Comparison of ENCODE assay signal across 26 cellular contexts in the genomic region with DNA sequence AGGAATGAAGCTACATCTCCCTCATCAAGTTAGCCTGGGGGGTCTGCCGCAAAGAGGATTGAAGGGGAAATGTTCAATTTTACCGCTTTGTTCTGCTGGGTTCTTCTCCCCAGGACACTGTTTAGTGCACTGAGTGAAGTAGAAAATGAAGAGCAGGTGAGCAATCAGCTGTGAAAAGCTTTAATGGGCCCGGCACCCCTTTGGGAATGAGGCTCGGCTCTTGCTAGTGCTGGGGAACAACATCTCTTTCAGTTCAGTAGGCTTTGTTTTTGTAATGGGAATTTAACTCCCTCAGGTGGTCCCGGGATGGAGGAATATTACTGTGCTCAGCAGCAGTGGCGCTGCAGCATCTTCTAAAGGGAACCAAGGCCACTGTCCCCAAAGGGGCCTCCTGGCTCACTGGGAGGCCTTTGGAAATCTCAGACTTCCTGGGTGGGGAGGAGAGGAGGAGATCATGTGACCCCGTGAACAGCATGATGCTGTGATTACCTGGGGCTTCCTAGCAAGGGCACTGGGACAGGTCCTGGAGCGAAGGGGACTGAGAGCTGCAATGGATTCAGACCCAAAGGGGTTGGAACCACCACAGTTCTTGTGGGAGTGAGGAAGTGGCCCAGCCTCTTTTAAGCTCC.
DNase-seq lines count a peak whose midpoint lies in the region; ATAC-seq and TF ChIP-seq lines count a peak whose summit lies in the region.
"Had no signal": no experiment of that assay in that cellular context is flagged by ENCODE, and none has a peak within 500 bp of the region (broad histone marks: within the 10 kb centered on the region; RNA-seq: fewer than 3 reads in every experiment).

No MANE protein-coding gene starts in this region.

- H3K9me3 Mint-ChIP-seq in WTC11 = peaks cover 7% of the 10 kb centered on the region

- peaks cover 42% of the 10 kb centered on the region for H3K4me1 Mint-ChIP-seq in WTC11

- CTCF ChIA-PET in WTC11 (lab: Charles Lee) = interaction anchor here (0.6 to 1.6 kb wide), 7 partner anchors 13 to 226 kb away, joined by 3 to 4 read pairs (median 3); a partner anchor contains a TSS

- no peaks in the 10 kb centered on the region for H3K27me3 ChIP-seq in neural cell (ENCODE audit: insufficient read depth, low read depth, low read length)
- H3K27me3 ChIP-seq: MG63, right lobe of liver, upper lobe of right lung had no signal

- peak overlapping the region; percentile 22 for H3K27ac Mint-ChIP-seq in WTC11
- H3K27ac Mint-ChIP-seq: activated B cell treated with CpG ODN at 0.5 μM for 24 hours; activated naive CD8-positive, alpha-beta T cell treated with anti-CD3 and anti-CD28 coated beads, Interleukin-2, amount 50 U/mL, for 24 hours; natural killer cell treated with Interleukin-12 subunit alpha and Interleukin-12 subunit beta and Interleukin-15 and Interleukin-18, amount 100 ng/mL, for 72 hours had no signal

- no peak for TF ChIP-seq RAD21 in neural cell (conservative IDR thresholded peaks at IDR 0.05)

- H3K79me2 ChIP-seq in neural cell (replicated peaks; ENCODE audit: insufficient read depth, low read length) = no peaks in the 10 kb centered on the region
- H3K79me2 ChIP-seq: parathyroid adenoma had no signal

- H3K4me2 ChIP-seq in neural cell (ENCODE audit: low read length) = peak overlapping the region; percentile 4

- no peaks in the 10 kb centered on the region for H3K36me3 ChIP-seq in neural cell (ENCODE audit: insufficient read depth, low read length)
- H3K36me3 ChIP-seq: esophagus muscularis mucosa, MG63, right lobe of liver, upper lobe of right lung had no signal

- H2AFZ ChIP-seq in neural cell (ENCODE audit: low read depth, low read length) = no peak overlapping the region
- H2AFZ ChIP-seq: parathyroid adenoma had no signal

- H3K4me3 Mint-ChIP-seq in WTC11 = peak overlapping the region; percentile 2
- H3K4me3 Mint-ChIP-seq: activated B cell treated with CpG ODN at 0.5 μM for 24 hours; activated naive CD8-positive, alpha-beta T cell treated with anti-CD3 and anti-CD28 coated beads, Interleukin-2, amount 50 U/mL, for 24 hours; natural killer cell treated with Interleukin-12 subunit alpha and Interleukin-12 subunit beta and Interleukin-15 and Interleukin-18, amount 100 ng/mL, for 72 hours had no signal

- peaks cover 20% of the 10 kb centered on the region for H3K27me3 Mint-ChIP-seq in WTC11 (ENCODE audit: low read depth)
- H3K27me3 Mint-ChIP-seq: activated B cell treated with CpG ODN at 0.5 μM for 24 hours, brain had no signal

- H3K9ac ChIP-seq in neural cell (ENCODE audit: low read length) = peak overlapping the region; percentile 21
- H3K9ac ChIP-seq: parathyroid adenoma had no signal

- H3K9me2 ChIP-seq in neural cell (ENCODE audit: insufficient read depth, low read length) = no peaks in the 10 kb centered on the region

- no peaks in the 10 kb centered on the region for H3F3A ChIP-seq in neural cell (ENCODE audit: insufficient read depth, low read length, poor library complexity, severe bottlenecking)

- no peaks in the 10 kb centered on the region for H4K20me1 ChIP-seq in neural cell (ENCODE audit: insufficient read depth)

- peak overlapping the region; percentile 49 for H3K27ac ChIP-seq in neural cell (ENCODE audit: low read length)
- H3K27ac ChIP-seq: esophagus muscularis mucosa, parathyroid adenoma, right lobe of liver, upper lobe of right lung had no signal

- H3K36me3 Mint-ChIP-seq in WTC11 = peaks cover 6% of the 10 kb centered on the region
- H3K36me3 Mint-ChIP-seq: brain had no signal

- POLR2A ChIA-PET in WTC11 (lab: Charles Lee) = no interaction called here

- peak; percentile 79 for ATAC-seq in WTC11
- ATAC-seq in HG03025 (IDR thresholded peaks at IDR 0.05; ENCODE audit: low FRiP score, unreplicated experiment) = no peak
- ATAC-seq: activated naive CD8-positive, alpha-beta T cell treated with anti-CD3 and anti-CD28 coated beads, Interleukin-2, amount 50 U/mL, for 24 hours; natural killer cell treated with Interleukin-12 subunit alpha and Interleukin-12 subunit beta and Interleukin-15 and Interleukin-18, amount 100 ng/mL, for 72 hours; right lobe of liver; upper lobe of right lung had no signal

- TF ChIP-seq CTCF in WTC11 (IDR thresholded peaks at IDR 0.05) (no peak), neural cell (IDR thresholded peaks at IDR 0.05; ENCODE audit: poor library complexity, severe bottlenecking) (no peak)

- peak overlapping the region; percentile 29 for H3K4me3 ChIP-seq in neural cell (ENCODE audit: low read length)
- H3K4me3 ChIP-seq: esophagus muscularis mucosa, MG63, right lobe of liver, upper lobe of right lung had no signal

- no peaks in the 10 kb centered on the region for H3K9me3 ChIP-seq in neural cell (ENCODE audit: low read length)
- H3K9me3 ChIP-seq: MG63, right lobe of liver, upper lobe of right lung had no signal

- DNase-seq in NCI-H146 (lab: John Stamatoyannopoulos, UW) = peak; percentile 6
- DNase-seq in NCI-H146 treated with DMSO at 0.1 percent for 48 hours (lab: John Stamatoyannopoulos, UW; ENCODE audit: unreplicated experiment) = no peak
- DNase-seq in NCI-H1436 (lab: John Stamatoyannopoulos, UW) = peak; percentile 74
- DNase-seq in WTC11 (ENCODE audit: low spot score) = peak; percentile 49
- DNase-seq in stimulated activated CD4-positive, alpha-beta T cell treated with anti-CD3 and anti-CD28 coated beads, Interleukin-12 subunit alpha, Interleukin-12 subunit beta, amount 100 ng/mL, for 4 hours = no peak
- DNase-seq in amygdala (lab: John Stamatoyannopoulos, UW) = no peak
- DNase-seq: 8988T; activated B cell treated with CpG ODN at 0.5 μM for 24 hours; activated CD4-positive, alpha-beta T cell treated with anti-CD3 and anti-CD28 coated beads, Interleukin-2, amount 50 U/mL, for 48 hours; activated effector memory CD4-positive, alpha-beta T cell treated with Interleukin-2 at 50 U/mL for 16 hours; activated naive CD8-positive, alpha-beta T cell treated with anti-CD3 and anti-CD28 coated beads, Interleukin-2, amount 50 U/mL, for 24 hours; effector CD8-positive, alpha-beta T cell; MG63; NCI-H1694; NCI-H526; right lobe of liver; stimulated activated CD4-positive, alpha-beta T cell treated with anti-CD3 and anti-CD28 coated beads, Interleukin-15, amount 100 ng/mL, for 24 hours; stimulated activated CD8-positive, alpha-beta memory T cell treated with anti-CD3 and anti-CD28 coated beads, Interleukin-4, amount 100 ng/mL, for 48 hours; T1000; upper lobe of right lung had no signal

- no peak for TF ChIP-seq EP300 in neural cell (conservative IDR thresholded peaks at IDR 0.05; ENCODE audit: poor library complexity, severe bottlenecking)

TF ChIP-seq in WTC11, 78 proteins besides CTCF, POLR2A, EP300 and RAD21 (continues in another document):
- TF ChIP-seq, protein P1, sequence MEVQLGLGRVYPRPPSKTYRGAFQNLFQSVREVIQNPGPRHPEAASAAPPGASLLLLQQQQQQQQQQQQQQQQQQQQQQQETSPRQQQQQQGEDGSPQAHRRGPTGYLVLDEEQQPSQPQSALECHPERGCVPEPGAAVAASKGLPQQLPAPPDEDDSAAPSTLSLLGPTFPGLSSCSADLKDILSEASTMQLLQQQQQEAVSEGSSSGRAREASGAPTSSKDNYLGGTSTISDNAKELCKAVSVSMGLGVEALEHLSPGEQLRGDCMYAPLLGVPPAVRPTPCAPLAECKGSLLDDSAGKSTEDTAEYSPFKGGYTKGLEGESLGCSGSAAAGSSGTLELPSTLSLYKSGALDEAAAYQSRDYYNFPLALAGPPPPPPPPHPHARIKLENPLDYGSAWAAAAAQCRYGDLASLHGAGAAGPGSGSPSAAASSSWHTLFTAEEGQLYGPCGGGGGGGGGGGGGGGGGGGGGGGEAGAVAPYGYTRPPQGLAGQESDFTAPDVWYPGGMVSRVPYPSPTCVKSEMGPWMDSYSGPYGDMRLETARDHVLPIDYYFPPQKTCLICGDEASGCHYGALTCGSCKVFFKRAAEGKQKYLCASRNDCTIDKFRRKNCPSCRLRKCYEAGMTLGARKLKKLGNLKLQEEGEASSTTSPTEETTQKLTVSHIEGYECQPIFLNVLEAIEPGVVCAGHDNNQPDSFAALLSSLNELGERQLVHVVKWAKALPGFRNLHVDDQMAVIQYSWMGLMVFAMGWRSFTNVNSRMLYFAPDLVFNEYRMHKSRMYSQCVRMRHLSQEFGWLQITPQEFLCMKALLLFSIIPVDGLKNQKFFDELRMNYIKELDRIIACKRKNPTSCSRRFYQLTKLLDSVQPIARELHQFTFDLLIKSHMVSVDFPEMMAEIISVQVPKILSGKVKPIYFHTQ (CRISPR knock-in tag; IDR thresholded peaks at IDR 0.05) = no peak
- 0 out of 2 replicates have a peak, but pooled peaks have one; percentile 32 for TF ChIP-seq ZNF416 (CRISPR knock-in tag; IDR thresholded peaks at IDR 0.05)
- TF ChIP-seq ZNF423 (CRISPR knock-in tag; IDR thresholded peaks at IDR 0.05) = peak; percentile 97

TF ChIP-seq in neural cell, 6 proteins besides CTCF, POLR2A, EP300 and RAD21 (continues in another document):
- TF ChIP-seq MXI1 (conservative IDR thresholded peaks at IDR 0.05; ENCODE audit: poor library complexity, severe bottlenecking) (no peak), SMC3 (conservative IDR thresholded peaks at IDR 0.05; ENCODE audit: poor library complexity) (no peak), TAF1 (IDR thresholded peaks at IDR 0.05; ENCODE audit: low read depth) (no peak)
- TF ChIP-seq, protein P2, sequence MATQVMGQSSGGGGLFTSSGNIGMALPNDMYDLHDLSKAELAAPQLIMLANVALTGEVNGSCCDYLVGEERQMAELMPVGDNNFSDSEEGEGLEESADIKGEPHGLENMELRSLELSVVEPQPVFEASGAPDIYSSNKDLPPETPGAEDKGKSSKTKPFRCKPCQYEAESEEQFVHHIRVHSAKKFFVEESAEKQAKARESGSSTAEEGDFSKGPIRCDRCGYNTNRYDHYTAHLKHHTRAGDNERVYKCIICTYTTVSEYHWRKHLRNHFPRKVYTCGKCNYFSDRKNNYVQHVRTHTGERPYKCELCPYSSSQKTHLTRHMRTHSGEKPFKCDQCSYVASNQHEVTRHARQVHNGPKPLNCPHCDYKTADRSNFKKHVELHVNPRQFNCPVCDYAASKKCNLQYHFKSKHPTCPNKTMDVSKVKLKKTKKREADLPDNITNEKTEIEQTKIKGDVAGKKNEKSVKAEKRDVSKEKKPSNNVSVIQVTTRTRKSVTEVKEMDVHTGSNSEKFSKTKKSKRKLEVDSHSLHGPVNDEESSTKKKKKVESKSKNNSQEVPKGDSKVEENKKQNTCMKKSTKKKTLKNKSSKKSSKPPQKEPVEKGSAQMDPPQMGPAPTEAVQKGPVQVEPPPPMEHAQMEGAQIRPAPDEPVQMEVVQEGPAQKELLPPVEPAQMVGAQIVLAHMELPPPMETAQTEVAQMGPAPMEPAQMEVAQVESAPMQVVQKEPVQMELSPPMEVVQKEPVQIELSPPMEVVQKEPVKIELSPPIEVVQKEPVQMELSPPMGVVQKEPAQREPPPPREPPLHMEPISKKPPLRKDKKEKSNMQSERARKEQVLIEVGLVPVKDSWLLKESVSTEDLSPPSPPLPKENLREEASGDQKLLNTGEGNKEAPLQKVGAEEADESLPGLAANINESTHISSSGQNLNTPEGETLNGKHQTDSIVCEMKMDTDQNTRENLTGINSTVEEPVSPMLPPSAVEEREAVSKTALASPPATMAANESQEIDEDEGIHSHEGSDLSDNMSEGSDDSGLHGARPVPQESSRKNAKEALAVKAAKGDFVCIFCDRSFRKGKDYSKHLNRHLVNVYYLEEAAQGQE (IDR thresholded peaks at IDR 0.05; ENCODE audit: borderline replicate concordance) = no peak

Comparison
In these comparisons a context has a peak if more than half of its experiments do, and no peak if none do; other contexts are left out.
1. DNase-seq: peak in NCI-H146 (single experiment), NCI-H1436 (single experiment) and WTC11 (single experiment); none in NCI-H146 treated with DMSO at 0.1 percent for 48 hours (single experiment), stimulated activated CD4-positive, alpha-beta T cell treated with anti-CD3 and anti-CD28 coated beads, Interleukin-12 subunit alpha, Interleukin-12 subunit beta, amount 100 ng/mL, for 4 hours (single experiment) and amygdala (0 of 56).